ENCODE assay signal across 14 cellular contexts in genomic region chr2:159600752-159601151, GRCh38. TPM values are rescaled to one million over a fixed set of nuclear protein-coding genes. Genes with fewer than 3 reads are reported as not detected.
DNase-seq lines count a peak whose midpoint lies in the region; ATAC-seq and TF ChIP-seq lines count a peak whose summit lies in the region.
"Had no signal": no experiment of that assay in that cellular context is flagged by ENCODE, and none has a peak within 500 bp of the region (broad histone marks: within the 10 kb centered on the region; RNA-seq: fewer than 3 reads in every experiment).

No MANE protein-coding gene starts in this region.

- no peaks in the 10 kb centered on the region for H3K36me3 ChIP-seq in sigmoid colon

- peaks cover 0 to 22% (median 12%) of the 10 kb centered on the region in 4 donors for H3K4me1 ChIP-seq in sigmoid colon

- no peak overlapping the region for H3K4me3 ChIP-seq in sigmoid colon

- intact Hi-C loops in sigmoid colon (cut with DNase I): loop anchor here (10.0 kb wide), 1 partner anchor 466 kb away; no protein-coding TSS in a partner anchor

- H3K27me3 ChIP-seq in sigmoid colon: no peaks in the 10 kb centered on the region

- H3K36me3 Mint-ChIP-seq in activated T-helper 17 cell treated with anti-CD3 and anti-CD28 coated beads, Interleukin-2, amount 50 U/mL, for 72 hours (ENCODE audit: low read depth): no peaks in the 10 kb centered on the region
- H3K36me3 Mint-ChIP-seq: activated naive CD8-positive, alpha-beta T cell treated with anti-CD3 and anti-CD28 coated beads for 36 hours; natural killer cell treated with Interleukin-12 subunit alpha and Interleukin-12 subunit beta and Interleukin-15 and Interleukin-18, amount 100 ng/mL, for 72 hours had no signal

- H3K27ac Mint-ChIP-seq in activated T-helper 17 cell treated with anti-CD3 and anti-CD28 coated beads, Interleukin-2, amount 50 U/mL, for 72 hours: peak overlapping the region; percentile 36
- H3K27ac Mint-ChIP-seq: activated CD4-positive, alpha-beta T cell treated with anti-CD3 and anti-CD28 coated beads, Interleukin-2, amount 10 ng/mL, durations not matched to agents 24 days and 14 days; activated naive CD8-positive, alpha-beta T cell treated with anti-CD3 and anti-CD28 coated beads for 36 hours; natural killer cell treated with Interleukin-12 subunit alpha and Interleukin-12 subunit beta and Interleukin-15 and Interleukin-18, amount 100 ng/mL, for 72 hours had no signal

- no peak for TF ChIP-seq CTCF in sigmoid colon (IDR thresholded peaks at IDR 0.05)

- no peaks in the 10 kb centered on the region for H3K9me3 ChIP-seq in sigmoid colon

- H3K4me1 Mint-ChIP-seq in activated T-helper 17 cell treated with anti-CD3 and anti-CD28 coated beads, Interleukin-2, amount 50 U/mL, for 72 hours: peaks cover 6% of the 10 kb centered on the region
- H3K4me1 Mint-ChIP-seq: activated CD4-positive, alpha-beta T cell treated with anti-CD3 and anti-CD28 coated beads, Interleukin-2, amount 10 ng/mL, durations not matched to agents 24 days and 14 days had no signal

- DNase-seq in AG20443 (ENCODE audit: low spot score) (peak; percentile 22), glomerular visceral epithelial cell (ENCODE audit: extremely low spot score) (peak; percentile 51), ureter (ENCODE audit: low spot score) (no peak), sigmoid colon (no peak)
- DNase-seq: activated CD4-positive, alpha-beta T cell treated with anti-CD3 and anti-CD28 coated beads, Interleukin-2, amount 10 ng/mL, durations not matched to agents 24 days and 14 days; activated naive CD8-positive, alpha-beta T cell treated with anti-CD3 and anti-CD28 coated beads for 36 hours; C1 segment of cervical spinal cord; NCI-H2081 treated with DMSO at 0.1 percent for 48 hours had no signal

- no peak overlapping the region for H3K4me3 Mint-ChIP-seq in activated T-helper 17 cell treated with anti-CD3 and anti-CD28 coated beads, Interleukin-2, amount 50 U/mL, for 72 hours
- H3K4me3 Mint-ChIP-seq: activated CD4-positive, alpha-beta T cell treated with anti-CD3 and anti-CD28 coated beads, Interleukin-2, amount 10 ng/mL, durations not matched to agents 24 days and 14 days; activated naive CD8-positive, alpha-beta T cell treated with anti-CD3 and anti-CD28 coated beads for 36 hours; natural killer cell treated with Interleukin-12 subunit alpha and Interleukin-12 subunit beta and Interleukin-15 and Interleukin-18, amount 100 ng/mL, for 72 hours had no signal

- no peak for TF ChIP-seq EP300 in sigmoid colon (IDR thresholded peaks at IDR 0.05)

- H3K27ac ChIP-seq in sigmoid colon: no peak overlapping the region

- no peak for TF ChIP-seq POLR2A in sigmoid colon (IDR thresholded peaks at IDR 0.05)

- H3K9me3 Mint-ChIP-seq in activated T-helper 17 cell treated with anti-CD3 and anti-CD28 coated beads, Interleukin-2, amount 50 U/mL, for 72 hours: no peaks in the 10 kb centered on the region
- H3K9me3 Mint-ChIP-seq: activated CD4-positive, alpha-beta T cell treated with anti-CD3 and anti-CD28 coated beads, Interleukin-2, amount 10 ng/mL, durations not matched to agents 24 days and 14 days; activated naive CD8-positive, alpha-beta T cell treated with anti-CD3 and anti-CD28 coated beads for 36 hours; natural killer cell treated with Interleukin-12 subunit alpha and Interleukin-12 subunit beta and Interleukin-15 and Interleukin-18, amount 100 ng/mL, for 72 hours had no signal

- ATAC-seq in HG02610 (IDR thresholded peaks at IDR 0.05; ENCODE audit: unreplicated experiment) (peak; percentile 49), HG02981 (IDR thresholded peaks at IDR 0.05; ENCODE audit: unreplicated experiment) (no peak), GM21367 (IDR thresholded peaks at IDR 0.05; ENCODE audit: unreplicated experiment) (no peak)
- peak; percentile 99 for ATAC-seq in activated T-helper 17 cell treated with anti-CD3 and anti-CD28 coated beads, Interleukin-2, amount 50 U/mL, for 72 hours (replicated peaks)
- ATAC-seq: natural killer cell treated with Interleukin-12 subunit alpha and Interleukin-12 subunit beta and Interleukin-15 and Interleukin-18, amount 100 ng/mL, for 72 hours; Right ventricle myocardium inferior had no signal

- 43 to 73% methylated on average over 3 of the region's 3 CpGs for WGBS in sigmoid colon, 2 donors

- H3K27me3 Mint-ChIP-seq in activated T-helper 17 cell treated with anti-CD3 and anti-CD28 coated beads, Interleukin-2, amount 50 U/mL, for 72 hours: no peaks in the 10 kb centered on the region
- H3K27me3 Mint-ChIP-seq: activated CD4-positive, alpha-beta T cell treated with anti-CD3 and anti-CD28 coated beads, Interleukin-2, amount 10 ng/mL, durations not matched to agents 24 days and 14 days; activated naive CD8-positive, alpha-beta T cell treated with anti-CD3 and anti-CD28 coated beads for 36 hours; natural killer cell treated with Interleukin-12 subunit alpha and Interleukin-12 subunit beta and Interleukin-15 and Interleukin-18, amount 100 ng/mL, for 72 hours had no signal

RNA-seq across cellular contexts. Expression of gene BAZ2B, which starts 15.6 kb away (rescaled TPM):
- total RNA-seq in activated T-helper 17 cell treated with anti-CD3 and anti-CD28 coated beads, Interleukin-2, amount 50 U/mL, for 72 hours: 10 to 100 TPM; 11.6 to 17.0 TPM
- total RNA-seq in ureter (135 TPM), sigmoid colon (100 to 1,000 TPM; 105 to 156 (median 145) TPM)
- 10 to 100 TPM in 1 of 3 donors, 1 to 10 TPM in 2; 7.6 to 18.4 (median 9.0) TPM for polyA plus RNA-seq in sigmoid colon

Comparison
In these comparisons a context has a peak if more than half of its experiments do, and no peak if none do; other contexts are left out.
1. DNase-seq: peak in AG20443 (single experiment) and glomerular visceral epithelial cell (single experiment); none in ureter (single experiment) and sigmoid colon (single experiment).
2. ATAC-seq: peak in HG02610 (single experiment) and activated T-helper 17 cell treated with anti-CD3 and anti-CD28 coated beads, Interleukin-2, amount 50 U/mL, for 72 hours (single experiment); none in HG02981 (single experiment) and GM21367 (single experiment).